8 cellular contexts compared by ENCODE assay signal in the genomic region with DNA sequence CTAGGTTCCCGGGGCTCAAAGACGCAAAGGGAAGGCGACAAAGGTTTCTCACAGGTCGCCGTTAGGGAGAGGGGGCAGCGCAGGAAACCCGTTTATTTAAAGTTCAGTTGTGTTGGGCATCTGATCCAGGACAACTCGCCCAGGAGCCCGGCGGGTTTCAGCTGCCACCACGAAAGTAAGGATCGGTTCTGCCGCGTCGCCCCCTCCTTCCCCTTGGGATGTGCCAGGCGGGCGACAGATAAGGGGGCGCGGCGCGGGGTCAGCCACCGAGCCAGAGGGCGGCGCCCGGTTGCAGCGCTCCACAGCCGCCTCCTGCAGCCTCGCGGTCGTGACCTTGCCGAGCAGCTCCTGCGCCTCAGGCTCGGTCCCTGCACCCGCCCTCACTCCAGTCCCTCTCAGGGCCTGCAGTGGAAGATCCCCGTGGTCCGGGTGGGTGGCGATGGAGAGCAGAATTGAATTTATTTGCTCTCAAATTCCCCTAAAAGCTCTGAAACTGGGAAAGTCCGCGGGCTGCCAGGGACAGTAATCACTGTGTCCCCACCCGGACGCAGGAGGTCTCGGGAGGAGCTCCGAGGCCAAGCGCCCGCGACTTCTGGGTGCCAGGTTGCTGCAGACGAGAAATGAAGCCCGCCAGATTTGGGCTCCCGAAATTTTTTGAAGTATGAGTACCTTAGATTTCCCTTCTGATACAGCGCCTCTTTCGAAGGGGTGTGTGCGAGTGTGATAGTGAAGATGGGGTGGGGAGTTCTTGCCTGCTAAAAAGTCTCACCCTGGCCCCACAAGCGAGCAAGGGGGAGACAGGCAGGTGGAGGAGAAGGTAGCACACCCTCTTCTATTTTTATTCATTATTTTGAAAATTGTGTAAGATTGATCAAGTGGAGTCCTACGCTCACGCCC. TPM values are rescaled to one million over a fixed set of nuclear protein-coding genes. Genes with fewer than 3 reads are reported as not detected.
DNase-seq lines count a peak whose midpoint lies in the region; ATAC-seq, FAIRE-seq and TF ChIP-seq lines count a peak whose summit lies in the region.

No MANE protein-coding gene starts in this region.

- H3K4me1 Mint-ChIP-seq in WTC11: peaks cover 71% of the 10 kb centered on the region

- H3K4me3 ChIP-seq in GM08714 (ENCODE audit: low read length) (peak overlapping the region; percentile 48; the same call in 1 of the 2 replicates), gastroesophageal sphincter (peak overlapping the region; percentile 7 to 50)

- peak; percentile 6; the same call in 1 of the 2 replicates for ATAC-seq in WTC11
- no peak for ATAC-seq in gastroesophageal sphincter
- no peak for ATAC-seq in HG03196 (IDR thresholded peaks at IDR 0.05; ENCODE audit: unreplicated experiment)

- FAIRE-seq in GM19239 (lab: Jason Lieb, UNC): no peak

- H3K4me3 Mint-ChIP-seq in WTC11: peak overlapping the region; percentile 80

- no peaks in the 10 kb centered on the region for H3K9me3 Mint-ChIP-seq in WTC11

- WGBS in gastroesophageal sphincter (ENCODE audit: low coverage in 1 of 2), 2 donors: 51 to 55% methylated on average over 10 to 11 of the region's 55 CpGs

- no peak for TF ChIP-seq CTCF in WTC11 (IDR thresholded peaks at IDR 0.05)
- peak in 2 of 4 experiments; percentile 3 to 28 for TF ChIP-seq CTCF in gastroesophageal sphincter (IDR thresholded peaks at IDR 0.05)

- TF ChIP-seq EP300 in gastroesophageal sphincter (IDR thresholded peaks at IDR 0.05): no peak

- DNase-seq in WTC11 (ENCODE audit: low spot score) (peak; percentile 55), nucleus accumbens (lab: John Stamatoyannopoulos, UW) (peak in 40 of 56 donors; percentile 23 to 74 (median 42)), GM19239 (ENCODE audit: insufficient read length, low spot score) (no peak), NCI-H2171 treated with DMSO at 0.1 percent for 48 hours (lab: John Stamatoyannopoulos, UW) (no peak)
- no peak for DNase-seq in activated CD4-positive, CD25-positive, alpha-beta regulatory T cell treated with anti-CD3 and anti-CD28 coated beads, Interleukin-2, amount 50 U/mL, for 72 hours

- TF ChIP-seq POLR2A in gastroesophageal sphincter (IDR thresholded peaks at IDR 0.05): peak in 1 of 2 donors; percentile 18

- no peaks in the 10 kb centered on the region for H3K27me3 ChIP-seq in gastroesophageal sphincter

- CTCF ChIA-PET in WTC11 (lab: Charles Lee): interaction anchor here (1.0 to 2.6 kb wide), 4 partner anchors 11 to 283 kb away, joined by 3 to 14 read pairs (median 6); no protein-coding TSS in a partner anchor

- peaks cover 72% of the 10 kb centered on the region for H3K27me3 Mint-ChIP-seq in WTC11 (ENCODE audit: low read depth)

- POLR2A ChIA-PET in WTC11 (lab: Charles Lee): interaction anchor here (1.2 kb wide), 1 partner anchor 24 kb away, joined by 3 read pairs; no protein-coding TSS in a partner anchor

- H3K27ac ChIP-seq in gastroesophageal sphincter: peak overlapping the region; percentile 93 to 99 (median 98)

- no peak overlapping the region for H3K27ac Mint-ChIP-seq in WTC11

- H3K4me1 ChIP-seq in gastroesophageal sphincter: peaks cover 8 to 82% (median 16%) of the 10 kb centered on the region in 3 donors

- no peaks in the 10 kb centered on the region for H3K9me3 ChIP-seq in gastroesophageal sphincter

- H3K36me3 ChIP-seq in gastroesophageal sphincter: no peaks in the 10 kb centered on the region

- H3K36me3 Mint-ChIP-seq in WTC11: no peaks in the 10 kb centered on the region

TF ChIP-seq in WTC11, 78 proteins besides CTCF, POLR2A, EP300 and RAD21:
- no peak for TF ChIP-seq ATF1 (CRISPR knock-in tag; IDR thresholded peaks at IDR 0.05)
- TF ChIP-seq, protein P1, sequence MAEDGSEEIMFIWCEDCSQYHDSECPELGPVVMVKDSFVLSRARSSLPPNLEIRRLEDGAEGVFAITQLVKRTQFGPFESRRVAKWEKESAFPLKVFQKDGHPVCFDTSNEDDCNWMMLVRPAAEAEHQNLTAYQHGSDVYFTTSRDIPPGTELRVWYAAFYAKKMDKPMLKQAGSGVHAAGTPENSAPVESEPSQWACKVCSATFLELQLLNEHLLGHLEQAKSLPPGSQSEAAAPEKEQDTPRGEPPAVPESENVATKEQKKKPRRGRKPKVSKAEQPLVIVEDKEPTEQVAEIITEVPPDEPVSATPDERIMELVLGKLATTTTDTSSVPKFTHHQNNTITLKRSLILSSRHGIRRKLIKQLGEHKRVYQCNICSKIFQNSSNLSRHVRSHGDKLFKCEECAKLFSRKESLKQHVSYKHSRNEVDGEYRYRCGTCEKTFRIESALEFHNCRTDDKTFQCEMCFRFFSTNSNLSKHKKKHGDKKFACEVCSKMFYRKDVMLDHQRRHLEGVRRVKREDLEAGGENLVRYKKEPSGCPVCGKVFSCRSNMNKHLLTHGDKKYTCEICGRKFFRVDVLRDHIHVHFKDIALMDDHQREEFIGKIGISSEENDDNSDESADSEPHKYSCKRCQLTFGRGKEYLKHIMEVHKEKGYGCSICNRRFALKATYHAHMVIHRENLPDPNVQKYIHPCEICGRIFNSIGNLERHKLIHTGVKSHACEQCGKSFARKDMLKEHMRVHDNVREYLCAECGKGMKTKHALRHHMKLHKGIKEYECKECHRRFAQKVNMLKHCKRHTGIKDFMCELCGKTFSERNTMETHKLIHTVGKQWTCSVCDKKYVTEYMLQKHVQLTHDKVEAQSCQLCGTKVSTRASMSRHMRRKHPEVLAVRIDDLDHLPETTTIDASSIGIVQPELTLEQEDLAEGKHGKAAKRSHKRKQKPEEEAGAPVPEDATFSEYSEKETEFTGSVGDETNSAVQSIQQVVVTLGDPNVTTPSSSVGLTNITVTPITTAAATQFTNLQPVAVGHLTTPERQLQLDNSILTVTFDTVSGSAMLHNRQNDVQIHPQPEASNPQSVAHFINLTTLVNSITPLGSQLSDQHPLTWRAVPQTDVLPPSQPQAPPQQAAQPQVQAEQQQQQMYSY (CRISPR knock-in tag; IDR thresholded peaks at IDR 0.05): no peak
- TF ChIP-seq ESRRA (CRISPR knock-in tag; IDR thresholded peaks at IDR 0.05; ENCODE audit: borderline replicate concordance): no peak
- no peak for TF ChIP-seq IRF2 (CRISPR knock-in tag; IDR thresholded peaks at IDR 0.05; ENCODE audit: borderline replicate concordance, low read depth)
- TF ChIP-seq ZNF263 (CRISPR knock-in tag; IDR thresholded peaks at IDR 0.05; ENCODE audit: low read depth): no peak
- TF ChIP-seq SP1 (CRISPR knock-in tag; conservative IDR thresholded peaks at IDR 0.05): no peak
- TF ChIP-seq SOX15 (CRISPR knock-in tag; IDR thresholded peaks at IDR 0.05): no peak
- TF ChIP-seq MYBL2 (CRISPR knock-in tag; IDR thresholded peaks at IDR 0.05): no peak
- TF ChIP-seq CREB1 (CRISPR knock-in tag; IDR thresholded peaks at IDR 0.05): no peak
- TF ChIP-seq MXD4 (CRISPR knock-in tag; IDR thresholded peaks at IDR 0.05; ENCODE audit: borderline replicate concordance): no peak
- TF ChIP-seq GABPB1 (CRISPR knock-in tag; IDR thresholded peaks at IDR 0.05): no peak
- TF ChIP-seq RELA (CRISPR knock-in tag; IDR thresholded peaks at IDR 0.05; ENCODE audit: borderline replicate concordance): no peak

RNA-seq across cellular contexts. Expression of a gene that starts 28.4 kb away (rescaled TPM):
- total RNA-seq in WTC11 (2021): 7.3 to 16.7 TPM (median 8.6 TPM) in 3 replicates
- total RNA-seq in gastroesophageal sphincter: 100 to 1,000 TPM; 123 to 205 (median 149) TPM

Comparison
In these comparisons a context has a peak if more than half of its experiments do, and no peak if none do; other contexts are left out.
1. DNase-seq: peak in WTC11 (single experiment) and nucleus accumbens (40 of 56); none in activated CD4-positive, CD25-positive, alpha-beta regulatory T cell treated with anti-CD3 and anti-CD28 coated beads, Interleukin-2, amount 50 U/mL, for 72 hours (single experiment), GM19239 (single experiment) and NCI-H2171 treated with DMSO at 0.1 percent for 48 hours (single experiment).